ENCODE assay signal across 8 cellular contexts in genomic region chr6:29553268-29554057, GRCh38. TPM values are rescaled to one million over a fixed set of nuclear protein-coding genes. Genes with fewer than 3 reads are reported as not detected.
DNase-seq lines count a peak whose midpoint lies in the region; ATAC-seq and TF ChIP-seq lines count a peak whose summit lies in the region.

No MANE protein-coding gene starts in this region.

- 1 to 2% methylated on average over 82 to 83 of the region's 83 CpGs for WGBS in heart right ventricle, 2 donors

- H3K9me3 ChIP-seq in heart right ventricle: no peaks in the 10 kb centered on the region

- H3K36me3 Mint-ChIP-seq in activated naive CD4-positive, alpha-beta T cell treated with anti-CD3 and anti-CD28 coated beads for 36 hours (ENCODE audit: low read depth): no peaks in the 10 kb centered on the region
- no peaks in the 10 kb centered on the region for H3K36me3 Mint-ChIP-seq in progenitor cell of endocrine pancreas (ENCODE audit: insufficient read depth)

- H3K9me3 Mint-ChIP-seq in activated naive CD4-positive, alpha-beta T cell treated with anti-CD3 and anti-CD28 coated beads for 36 hours: no peaks in the 10 kb centered on the region
- no peaks in the 10 kb centered on the region for H3K9me3 Mint-ChIP-seq in progenitor cell of endocrine pancreas (ENCODE audit: low read depth)

- CTCF ChIA-PET in activated naive CD4-positive, alpha-beta T cell treated with anti-CD3 and anti-CD28 coated beads for 36 hours (lab: Charles Lee): interaction anchor here (0.6 kb wide), 1 partner anchor 410 kb away, joined by 3 read pairs; no protein-coding TSS in a partner anchor

- no peaks in the 10 kb centered on the region for H3K36me3 ChIP-seq in heart right ventricle

- H3K27me3 Mint-ChIP-seq in activated naive CD4-positive, alpha-beta T cell treated with anti-CD3 and anti-CD28 coated beads for 36 hours (ENCODE audit: low read depth): peaks cover 40% of the 10 kb centered on the region
- peaks cover 88% of the 10 kb centered on the region for H3K27me3 Mint-ChIP-seq in progenitor cell of endocrine pancreas

- peaks cover 13% of the 10 kb centered on the region for H3K4me1 Mint-ChIP-seq in activated naive CD4-positive, alpha-beta T cell treated with anti-CD3 and anti-CD28 coated beads for 36 hours (ENCODE audit: low read depth)
- no peaks in the 10 kb centered on the region for H3K4me1 Mint-ChIP-seq in progenitor cell of endocrine pancreas (ENCODE audit: low read depth)

- peak overlapping the region in 9 of 10 donors; percentile 23 to 51 (median 48) for H3K4me3 ChIP-seq in heart right ventricle

- H3K4me1 ChIP-seq in heart right ventricle: peaks cover 5 to 20% (median 14%) of the 10 kb centered on the region in 9 donors

- peaks cover 0 to 66% (median 47%) of the 10 kb centered on the region in 7 donors for H3K27me3 ChIP-seq in heart right ventricle

- DNase-seq in AG08396 (ENCODE audit: low spot score): peak; percentile 77
- peak; percentile 30 for DNase-seq in activated naive CD4-positive, alpha-beta T cell treated with anti-CD3 and anti-CD28 coated beads for 36 hours
- peak; percentile 14 to 67 for DNase-seq in heart right ventricle
- DNase-seq in progenitor cell of endocrine pancreas (ENCODE audit: low spot score, unreplicated experiment): peak; percentile 52
- no peak for DNase-seq in NK-92 (lab: John Stamatoyannopoulos, UW; ENCODE audit: unreplicated experiment)
- DNase-seq in OCI-M2 (lab: John Stamatoyannopoulos, UW; ENCODE audit: unreplicated experiment): no peak

- ATAC-seq in HG02938 (IDR thresholded peaks at IDR 0.05; ENCODE audit: unreplicated experiment): peak; percentile 46
- peak; percentile 73 to 94 (median 78) for ATAC-seq in heart right ventricle
- no peak for ATAC-seq in GM18520 (IDR thresholded peaks at IDR 0.05; ENCODE audit: unreplicated experiment)

- no peak overlapping the region for H3K27ac ChIP-seq in heart right ventricle

- H3K27ac Mint-ChIP-seq in activated naive CD4-positive, alpha-beta T cell treated with anti-CD3 and anti-CD28 coated beads for 36 hours: peak overlapping the region; percentile 63
- H3K27ac Mint-ChIP-seq in progenitor cell of endocrine pancreas: no peak overlapping the region

- intact Hi-C loops in activated naive CD4-positive, alpha-beta T cell treated with anti-CD3 and anti-CD28 coated beads for 36 hours (cut with micrococcal nuclease): no loop called here
- intact Hi-C loops in heart right ventricle (cut with DNase I): no loop called here

- peak overlapping the region; percentile 63 for H3K4me3 Mint-ChIP-seq in activated naive CD4-positive, alpha-beta T cell treated with anti-CD3 and anti-CD28 coated beads for 36 hours
- H3K4me3 Mint-ChIP-seq in progenitor cell of endocrine pancreas (ENCODE audit: low read depth): peak overlapping the region; percentile 20

- TF ChIP-seq CTCF in heart right ventricle (IDR thresholded peaks at IDR 0.05): peak in 3 of 9 donors; percentile 5 to 28 (median 24)
- peak; percentile 35 for TF ChIP-seq CTCF in progenitor cell of endocrine pancreas (IDR thresholded peaks at IDR 0.05; ENCODE audit: unreplicated experiment)

RNA-seq across cellular contexts. Expression of gene UBD, which starts 6.1 kb away (rescaled TPM):
- under 1 TPM in 1 of 2 experiments, not detected in 1; 0.31 TPM for total RNA-seq in activated naive CD4-positive, alpha-beta T cell treated with anti-CD3 and anti-CD28 coated beads for 36 hours
- total RNA-seq in heart right ventricle (10 to 100 TPM in 1 of 10 donors, under 1 TPM in 3, not detected in 6; 0.23 to 53.8 (median 0.48) TPM), progenitor cell of endocrine pancreas (1.9 and 2.6 TPM in 2 replicates)
- polyA plus RNA-seq in heart right ventricle: under 1 TPM in 1 of 2 donors, not detected in 1; 0.33 TPM

RNA-seq across cellular contexts. Expression of gene OR2H2, which starts 31.5 kb away (rescaled TPM):
- total RNA-seq in activated naive CD4-positive, alpha-beta T cell treated with anti-CD3 and anti-CD28 coated beads for 36 hours: not detected
- total RNA-seq in heart right ventricle: not detected
- not detected for polyA plus RNA-seq in heart right ventricle
- total RNA-seq in progenitor cell of endocrine pancreas: not detected in 2 replicates

Comparison
In these comparisons a context has a peak if more than half of its experiments do, and no peak if none do; other contexts are left out.
1. DNase-seq: peak in AG08396 (single experiment), activated naive CD4-positive, alpha-beta T cell treated with anti-CD3 and anti-CD28 coated beads for 36 hours (single experiment), heart right ventricle (2 of 2) and progenitor cell of endocrine pancreas (single experiment); none in NK-92 (single experiment) and OCI-M2 (single experiment).